ENCODE assay signal across 16 cellular contexts in the genomic region with DNA sequence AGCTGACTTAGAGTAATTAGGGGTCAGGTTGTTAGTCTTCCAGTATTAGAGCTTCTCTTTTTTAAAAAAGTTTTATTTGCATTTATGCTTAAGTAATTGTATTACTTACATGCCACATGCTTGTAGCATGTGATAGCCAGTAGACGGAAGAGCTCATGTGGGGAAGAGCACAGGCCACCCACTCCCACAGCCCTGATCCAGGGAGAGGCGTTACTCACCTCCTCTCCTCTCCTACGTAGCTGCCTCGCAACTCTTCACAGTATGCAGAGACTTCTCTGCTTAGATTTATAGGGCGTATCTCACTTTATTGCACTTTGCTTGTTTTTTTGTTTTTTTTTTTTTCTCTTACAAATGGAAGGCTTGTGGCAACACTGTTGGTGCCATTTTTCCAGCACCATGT.
"Had no signal": no experiment of that assay in that cellular context is flagged by ENCODE, and none has a peak within 500 bp of the region (broad histone marks: within the 10 kb centered on the region; RNA-seq: fewer than 3 reads in every experiment).

No MANE protein-coding gene starts in this region.

- DNase-seq: effector memory CD4-positive, alpha-beta T cell; foreskin melanocyte; left ventricle myocardium superior; lower lobe of right lung; natural killer cell; occipital lobe; ovary; right lobe of liver; small intestine; stimulated activated CD4-positive, alpha-beta T cell treated with anti-CD3 and anti-CD28 coated beads, Interleukin-15, amount 100 ng/mL, for 24 hours; stimulated activated CD4-positive, alpha-beta T cell treated with anti-CD3 and anti-CD28 coated beads, Interleukin-2, amount 100 ng/mL, for 48 hours; stimulated activated naive CD8-positive, alpha-beta T cell treated with anti-CD3 and anti-CD28 coated beads, Interleukin-15, Interleukin-2, amounts not matched to agents 100 U/mL and 50 U/mL, for 24 hours; transverse colon had no signal

- H3K27ac ChIP-seq: esophagus muscularis mucosa, lower lobe of right lung, ovary, right lobe of liver, transverse colon, vagina had no signal

- H3K36me3 Mint-ChIP-seq: natural killer cell had no signal

- H3K9me3 Mint-ChIP-seq: natural killer cell had no signal

- ATAC-seq: left ventricle myocardium superior; natural killer cell; stimulated activated naive CD8-positive, alpha-beta T cell treated with anti-CD3 and anti-CD28 coated beads, Interleukin-15, Interleukin-2, amounts not matched to agents 100 U/mL and 50 U/mL, for 24 hours had no signal

- H3K36me3 ChIP-seq: ovary, transverse colon, vagina had no signal

- H3K27me3 ChIP-seq: esophagus muscularis mucosa, ovary, right lobe of liver, transverse colon, vagina had no signal

- H3K4me3 Mint-ChIP-seq: natural killer cell had no signal

- H3K9me3 ChIP-seq: esophagus muscularis mucosa, lower lobe of right lung, ovary, right lobe of liver, transverse colon, vagina had no signal

- H3K4me3 ChIP-seq: coronary artery, esophagus muscularis mucosa, lower lobe of right lung, ovary, right lobe of liver, transverse colon, vagina had no signal
